Comparison of ENCODE assay signal across 1 cellular context in genomic region chr1:211952299-211952698, GRCh38.
TF ChIP-seq lines count a peak whose summit lies in the region.

No MANE protein-coding gene starts in this region.

TF ChIP-seq in GM12878, 131 proteins besides CTCF, POLR2A, EP300 and RAD21 (continued from another document):
- TF ChIP-seq FOXM1 (IDR thresholded peaks at IDR 0.05; ENCODE audit: low read depth, low read length) (no peak), RUNX3 (IDR thresholded peaks at IDR 0.05; ENCODE audit: low read length) (no peak), ZNF217 (IDR thresholded peaks at IDR 0.05) (no peak), CREM (IDR thresholded peaks at IDR 0.05; ENCODE audit: low read depth) (no peak), MLLT1 (IDR thresholded peaks at IDR 0.05) (no peak), TAF1 (IDR thresholded peaks at IDR 0.05; ENCODE audit: borderline replicate concordance, low read depth, low read length) (no peak), E2F8 (IDR thresholded peaks at IDR 0.05; ENCODE audit: low read depth, partially characterized antibody) (no peak), KLF5 (IDR thresholded peaks at IDR 0.05; ENCODE audit: partially characterized antibody) (no peak), SIX5 (IDR thresholded peaks at IDR 0.05; ENCODE audit: low read depth, low read length, severe bottlenecking) (no peak), BCLAF1 (IDR thresholded peaks at IDR 0.05) (no peak), ZBTB4 (CRISPR knock-in tag; IDR thresholded peaks at IDR 0.05) (no peak), FOS (IDR thresholded peaks at IDR 0.05; ENCODE audit: borderline replicate concordance, extremely low read depth, insufficient read length) (no peak)
